Comparison of ENCODE assay signal across 12 cellular contexts in the genomic region with DNA sequence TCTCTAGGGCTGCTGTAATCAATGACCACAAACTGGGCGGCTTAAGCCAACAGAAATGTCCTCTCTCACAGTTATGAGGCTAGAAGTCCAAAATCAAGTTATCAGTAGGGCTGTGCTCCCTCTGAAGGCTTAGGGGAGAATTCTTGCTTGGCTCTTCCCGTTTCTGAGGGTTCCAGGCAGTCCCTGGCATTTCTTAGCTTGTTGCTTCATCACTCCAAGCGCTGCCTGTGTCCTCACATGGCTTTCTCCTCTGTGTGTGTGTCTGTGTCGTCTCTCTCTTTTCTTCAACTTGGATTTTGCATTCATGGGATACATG. TPM values are rescaled to one million over a fixed set of nuclear protein-coding genes. Genes with fewer than 3 reads are reported as not detected.
A peak's percentile ranks its signal among the peaks of the same experiment; 100 is the strongest.
DNase-seq lines count a peak whose midpoint lies in the region; ATAC-seq and TF ChIP-seq lines count a peak whose summit lies in the region.
"Had no signal": no experiment of that assay in that cellular context is flagged by ENCODE, and none has a peak within 500 bp of the region (broad histone marks: within the 10 kb centered on the region; RNA-seq: fewer than 3 reads in every experiment).

No MANE protein-coding gene starts in this region.

- H3K36me3 ChIP-seq in lower lobe of right lung (no peaks in the 10 kb centered on the region), uterus (no peaks in the 10 kb centered on the region)

- H3K4me1 Mint-ChIP-seq in chondrocyte (ENCODE audit: low read depth), result peaks cover 14% of the 10 kb centered on the region
- no peaks in the 10 kb centered on the region for H3K4me1 Mint-ChIP-seq in activated T-helper 1 cell treated with anti-CD3 and anti-CD28 coated beads, Interleukin-12 subunit alpha, Interleukin-12 subunit beta, Interleukin-2, Interleukin-4 antibody, amounts not matched to agents 30 ng/mL and 10 ng/mL and 1 ng/mL, durations not matched to agents 14 hours and 24 hours and 36 hours (ENCODE audit: low read depth)
- H3K4me1 Mint-ChIP-seq: stimulated activated effector memory CD8-positive, alpha-beta T cell treated with anti-CD3 and anti-CD28 coated beads, Interleukin-12 subunit alpha, Interleukin-12 subunit beta, amount 100 ng/mL, for 72 hours had no signal

- H3K27me3 ChIP-seq in lower lobe of right lung (ENCODE audit: low read depth) (no peaks in the 10 kb centered on the region), uterus (no peaks in the 10 kb centered on the region)

- ATAC-seq in lower lobe of right lung (peak; percentile 67 to 73), left colon (no peak), GM21576 (IDR thresholded peaks at IDR 0.05; ENCODE audit: unreplicated experiment) (no peak)
- ATAC-seq: activated CD8-positive, alpha-beta T cell treated with anti-CD3 and anti-CD28 coated beads, Interleukin-2, amount 10 ng/mL, durations not matched to agents 7 days and 5 days; esophagus mucosa; stimulated activated effector memory CD8-positive, alpha-beta T cell treated with anti-CD3 and anti-CD28 coated beads, Interleukin-12 subunit alpha, Interleukin-12 subunit beta, amount 100 ng/mL, for 72 hours had no signal

- no peak for TF ChIP-seq POLR2A in uterus (IDR thresholded peaks at IDR 0.05)

- peaks cover 4% of the 10 kb centered on the region for H3K9me3 Mint-ChIP-seq in chondrocyte (ENCODE audit: low read depth)
- no peaks in the 10 kb centered on the region for H3K9me3 Mint-ChIP-seq in activated T-helper 1 cell treated with anti-CD3 and anti-CD28 coated beads, Interleukin-12 subunit alpha, Interleukin-12 subunit beta, Interleukin-2, Interleukin-4 antibody, amounts not matched to agents 30 ng/mL and 10 ng/mL and 1 ng/mL, durations not matched to agents 14 hours and 24 hours and 36 hours
- H3K9me3 Mint-ChIP-seq: stimulated activated effector memory CD8-positive, alpha-beta T cell treated with anti-CD3 and anti-CD28 coated beads, Interleukin-12 subunit alpha, Interleukin-12 subunit beta, amount 100 ng/mL, for 72 hours had no signal

- DNase-seq in NOMO-1 (lab: John Stamatoyannopoulos, UW; ENCODE audit: unreplicated experiment in 2 of 2) (peak; percentile 37 to 49), NOMO-1 treated with dmso at 0.1 percent for 144 hours (lab: John Stamatoyannopoulos, UW; ENCODE audit: unreplicated experiment) (no peak), chondrocyte (ENCODE audit: low spot score) (no peak), lower lobe of right lung (no peak), uterus (peak; percentile 65 to 70), left colon (no peak)
- no peak for DNase-seq in activated T-helper 1 cell treated with anti-CD3 and anti-CD28 coated beads, Interleukin-12 subunit alpha, Interleukin-12 subunit beta, Interleukin-2, Interleukin-4 antibody, amounts not matched to agents 30 ng/mL and 10 ng/mL and 1 ng/mL, durations not matched to agents 14 hours and 24 hours and 36 hours (ENCODE audit: low spot score)
- DNase-seq: activated CD8-positive, alpha-beta T cell treated with anti-CD3 and anti-CD28 coated beads, Interleukin-2, amount 10 ng/mL, durations not matched to agents 7 days and 5 days had no signal

- H3K4me3 ChIP-seq in lower lobe of right lung (no peak overlapping the region), uterus (no peak overlapping the region)

- TF ChIP-seq CTCF in chondrocyte (IDR thresholded peaks at IDR 0.05) (peak; percentile 47), lower lobe of right lung (IDR thresholded peaks at IDR 0.05) (no peak), uterus (IDR thresholded peaks at IDR 0.05) (peak in 3 of 4 experiments; percentile 5 to 49 (median 26))

- no peak overlapping the region for H3K27ac ChIP-seq in lower lobe of right lung
- H3K27ac ChIP-seq in uterus, result peak overlapping the region; percentile 7 to 49
- H3K27ac ChIP-seq: 22Rv1 had no signal

- no peaks in the 10 kb centered on the region for H3K36me3 Mint-ChIP-seq in chondrocyte (ENCODE audit: low read depth)
- H3K36me3 Mint-ChIP-seq in activated T-helper 1 cell treated with anti-CD3 and anti-CD28 coated beads, Interleukin-12 subunit alpha, Interleukin-12 subunit beta, Interleukin-2, Interleukin-4 antibody, amounts not matched to agents 30 ng/mL and 10 ng/mL and 1 ng/mL, durations not matched to agents 14 hours and 24 hours and 36 hours (ENCODE audit: low read depth), result no peaks in the 10 kb centered on the region
- H3K36me3 Mint-ChIP-seq: stimulated activated effector memory CD8-positive, alpha-beta T cell treated with anti-CD3 and anti-CD28 coated beads, Interleukin-12 subunit alpha, Interleukin-12 subunit beta, amount 100 ng/mL, for 72 hours had no signal

- no peak overlapping the region for H3K27ac Mint-ChIP-seq in chondrocyte (ENCODE audit: unreplicated experiment)
- H3K27ac Mint-ChIP-seq in activated T-helper 1 cell treated with anti-CD3 and anti-CD28 coated beads, Interleukin-12 subunit alpha, Interleukin-12 subunit beta, Interleukin-2, Interleukin-4 antibody, amounts not matched to agents 30 ng/mL and 10 ng/mL and 1 ng/mL, durations not matched to agents 14 hours and 24 hours and 36 hours, result no peak overlapping the region
- H3K27ac Mint-ChIP-seq: activated CD8-positive, alpha-beta T cell treated with anti-CD3 and anti-CD28 coated beads, Interleukin-2, amount 10 ng/mL, durations not matched to agents 7 days and 5 days; stimulated activated effector memory CD8-positive, alpha-beta T cell treated with anti-CD3 and anti-CD28 coated beads, Interleukin-12 subunit alpha, Interleukin-12 subunit beta, amount 100 ng/mL, for 72 hours had no signal

- no peaks in the 10 kb centered on the region for H3K4me1 ChIP-seq in lower lobe of right lung
- no peaks in the 10 kb centered on the region for H3K4me1 ChIP-seq in uterus

- intact Hi-C loops in lower lobe of right lung (cut with DNase I), result no loop called here
- intact Hi-C loops in uterus (cut with DNase I; ENCODE audit: low total_unique reads), result no loop called here
- intact Hi-C loops in activated T-helper 1 cell treated with anti-CD3 and anti-CD28 coated beads, Interleukin-12 subunit alpha, Interleukin-12 subunit beta, Interleukin-2, Interleukin-4 antibody, amounts not matched to agents 30 ng/mL and 10 ng/mL and 1 ng/mL, durations not matched to agents 14 hours and 24 hours and 36 hours (cut with micrococcal nuclease), result no loop called here
- intact Hi-C loops in left colon (cut with DNase I, micrococcal nuclease), result no loop called here

- peaks cover 4% of the 10 kb centered on the region for H3K27me3 Mint-ChIP-seq in chondrocyte (ENCODE audit: low read depth)
- H3K27me3 Mint-ChIP-seq in activated T-helper 1 cell treated with anti-CD3 and anti-CD28 coated beads, Interleukin-12 subunit alpha, Interleukin-12 subunit beta, Interleukin-2, Interleukin-4 antibody, amounts not matched to agents 30 ng/mL and 10 ng/mL and 1 ng/mL, durations not matched to agents 14 hours and 24 hours and 36 hours (ENCODE audit: insufficient read depth), result peaks cover 3% of the 10 kb centered on the region

- H3K4me3 Mint-ChIP-seq in chondrocyte (ENCODE audit: unreplicated experiment), result no peak overlapping the region
- H3K4me3 Mint-ChIP-seq in activated T-helper 1 cell treated with anti-CD3 and anti-CD28 coated beads, Interleukin-12 subunit alpha, Interleukin-12 subunit beta, Interleukin-2, Interleukin-4 antibody, amounts not matched to agents 30 ng/mL and 10 ng/mL and 1 ng/mL, durations not matched to agents 14 hours and 24 hours and 36 hours, result no peak overlapping the region
- H3K4me3 Mint-ChIP-seq: activated CD8-positive, alpha-beta T cell treated with anti-CD3 and anti-CD28 coated beads, Interleukin-2, amount 10 ng/mL, durations not matched to agents 7 days and 5 days; stimulated activated effector memory CD8-positive, alpha-beta T cell treated with anti-CD3 and anti-CD28 coated beads, Interleukin-12 subunit alpha, Interleukin-12 subunit beta, amount 100 ng/mL, for 72 hours had no signal

- H3K9me3 ChIP-seq in lower lobe of right lung (no peaks in the 10 kb centered on the region), uterus (no peaks in the 10 kb centered on the region)

RNA-seq across cellular contexts. Expression of gene CDC42EP4, which starts 13.7 kb away (rescaled TPM):
- total RNA-seq in chondrocyte, result 9.1 to 10.6 TPM (median 10.5 TPM) in 3 replicates
- total RNA-seq in lower lobe of right lung, result 44.6 TPM
- total RNA-seq in uterus, result 100 to 1,000 TPM in 1 of 4 donors, 10 to 100 TPM in 3; 26.6 to 131 (median 70.7) TPM
- 0.78 and 1.1 TPM in 2 replicates for total RNA-seq in activated T-helper 1 cell treated with anti-CD3 and anti-CD28 coated beads, Interleukin-12 subunit alpha, Interleukin-12 subunit beta, Interleukin-2, Interleukin-4 antibody, amounts not matched to agents 30 ng/mL and 10 ng/mL and 1 ng/mL, durations not matched to agents 14 hours and 24 hours and 36 hours
- 10 to 100 TPM; 49.6 to 65.6 TPM for total RNA-seq in left colon

Comparison
In these comparisons a context has a peak if more than half of its experiments do, and no peak if none do; other contexts are left out.
1. DNase-seq: peak in NOMO-1 (2 of 2) and uterus (2 of 2); none in NOMO-1 treated with dmso at 0.1 percent for 144 hours (single experiment), chondrocyte (single experiment), lower lobe of right lung (single experiment), activated T-helper 1 cell treated with anti-CD3 and anti-CD28 coated beads, Interleukin-12 subunit alpha, Interleukin-12 subunit beta, Interleukin-2, Interleukin-4 antibody, amounts not matched to agents 30 ng/mL and 10 ng/mL and 1 ng/mL, durations not matched to agents 14 hours and 24 hours and 36 hours (single experiment) and left colon (0 of 2).
2. ATAC-seq: peak in lower lobe of right lung (2 of 2); none in left colon (single experiment) and GM21576 (single experiment).